In genomic region chr1:199945591-199945990, GRCh38 we compare ENCODE assay signal across 17 cellular contexts.
A peak's percentile ranks its signal among the peaks of the same experiment; 100 is the strongest.
DNase-seq lines count a peak whose midpoint lies in the region; FAIRE-seq and TF ChIP-seq lines count a peak whose summit lies in the region.
"Had no signal": no experiment of that assay in that cellular context is flagged by ENCODE, and none has a peak within 500 bp of the region (broad histone marks: within the 10 kb centered on the region; RNA-seq: fewer than 3 reads in every experiment).

No MANE protein-coding gene starts in this region.

- H3K36me3 ChIP-seq in breast epithelium (no peaks in the 10 kb centered on the region), bronchial epithelial cell (ENCODE audit: control insufficient read depth, insufficient read depth, low read length) (no peaks in the 10 kb centered on the region)

- POLR2A ChIA-PET in MCF 10A (lab: Yijun Ruan, JAX): interaction anchor here (1.4 kb wide), 1 partner anchor 10 kb away, joined by 3 read pairs; no protein-coding TSS in a partner anchor

- H3K9me3 Mint-ChIP-seq in MCF 10A (ENCODE audit: unreplicated experiment): no peaks in the 10 kb centered on the region
- H3K9me3 Mint-ChIP-seq: CD4-positive, alpha-beta T cell had no signal

- no peak overlapping the region for H3K27ac Mint-ChIP-seq in MCF 10A (ENCODE audit: low read depth, unreplicated experiment)
- H3K27ac Mint-ChIP-seq: B cell; CD4-positive, alpha-beta T cell had no signal

- no peak for TF ChIP-seq POLR2A in breast epithelium (IDR thresholded peaks at IDR 0.05)

- H3K36me3 Mint-ChIP-seq in MCF 10A (ENCODE audit: insufficient read depth, unreplicated experiment): no peaks in the 10 kb centered on the region

- no TSS peak for BruUV-seq in MCF 10A (replicated peaks; lab: Mats Ljungman, UMichigan)

- intact Hi-C loops in MCF 10A (cut with micrococcal nuclease): no loop called here
- intact Hi-C loops in breast epithelium (cut with DNase I; ENCODE audit: low total_unique reads): no loop called here

- H3K27ac ChIP-seq in breast epithelium: no peak overlapping the region
- H3K27ac ChIP-seq: GM23248 had no signal

- H3K4me1 ChIP-seq in breast epithelium: no peaks in the 10 kb centered on the region

- DNase-seq in MCF 10A (ENCODE audit: unreplicated experiment) (peak; percentile 17), breast epithelium (ENCODE audit: low spot score in 2 of 2) (no peak), NCI-H69 (lab: John Stamatoyannopoulos, UW) (peak; percentile 15), bronchial epithelial cell (ENCODE audit: low read depth) (peak; percentile 67), AG08396 (ENCODE audit: low spot score) (no peak), NCI-H524 (lab: John Stamatoyannopoulos, UW) (no peak), DMS79 (lab: John Stamatoyannopoulos, UW) (no peak)
- DNase-seq: ACHN; C1 segment of cervical spinal cord; Calu3; CD4-positive, alpha-beta T cell; DMS 273 treated with DMSO at 0.1 percent for 48 hours; GM23248 had no signal

- no peaks in the 10 kb centered on the region for H3K9me3 ChIP-seq in breast epithelium

- H3K27me3 Mint-ChIP-seq in MCF 10A (ENCODE audit: insufficient read depth, unreplicated experiment): no peaks in the 10 kb centered on the region

- TF ChIP-seq CTCF in MCF 10A (IDR thresholded peaks at IDR 0.05; ENCODE audit: unreplicated experiment) (no peak), breast epithelium (IDR thresholded peaks at IDR 0.05) (no peak), bronchial epithelial cell (IDR thresholded peaks at IDR 0.05; ENCODE audit: insufficient read depth, low read length, severe bottlenecking) (no peak)

- FAIRE-seq in bronchial epithelial cell (lab: Jason Lieb, UNC): no peak
- FAIRE-seq: GM12878, GM18507, H54 had no signal

- CTCF ChIA-PET in MCF 10A (lab: Yijun Ruan, JAX): interaction anchor here (0.6 to 1.7 kb wide), 8 partner anchors 15 to 455 kb away, joined by 3 to 4 read pairs (median 3); no protein-coding TSS in a partner anchor

- H3K27me3 ChIP-seq in breast epithelium (no peaks in the 10 kb centered on the region), bronchial epithelial cell (ENCODE audit: control insufficient read depth, insufficient read depth, low read length) (no peaks in the 10 kb centered on the region)

- H3K4me3 ChIP-seq in breast epithelium (no peak overlapping the region), bronchial epithelial cell (ENCODE audit: low read depth, low read length) (no peak overlapping the region)
- H3K4me3 ChIP-seq: GM12878, GM23248 had no signal

- peaks cover 14% of the 10 kb centered on the region for H3K4me1 Mint-ChIP-seq in MCF 10A (ENCODE audit: insufficient read depth, unreplicated experiment)

- H3K4me3 Mint-ChIP-seq in MCF 10A (ENCODE audit: unreplicated experiment): no peak overlapping the region
- H3K4me3 Mint-ChIP-seq: B cell; CD4-positive, alpha-beta T cell had no signal

Comparison
In these comparisons a context has a peak if more than half of its experiments do, and no peak if none do; other contexts are left out.
1. DNase-seq: peak in MCF 10A (single experiment), NCI-H69 (single experiment) and bronchial epithelial cell (single experiment); none in breast epithelium (0 of 2), AG08396 (single experiment), NCI-H524 (0 of 2) and DMS79 (single experiment).